Comparison of ENCODE assay signal across 1 cellular context in genomic region chr14:59882957-59883356, GRCh38.
TF ChIP-seq lines count a peak whose summit lies in the region.

No MANE protein-coding gene starts in this region.

TF ChIP-seq in IMR-90, 13 proteins besides CTCF, POLR2A, EP300 and RAD21 (continued from another document):
- no peak for TF ChIP-seq USF2 (IDR thresholded peaks at IDR 0.05; ENCODE audit: low read depth, low read length)
- no peak for TF ChIP-seq BHLHE40 (IDR thresholded peaks at IDR 0.05; ENCODE audit: low read depth, low read length)
TF ChIP-seq in IMR-90: peak in this region for 0.
